Comparison of ENCODE assay signal across 1 cellular context in genomic region chr17:50977487-50978159, GRCh38.
TF ChIP-seq lines count a peak whose summit lies in the region.

No MANE protein-coding gene starts in this region.

TF ChIP-seq in SK-N-SH treated with all-trans-retinoic acid at 6 μM for 48 hours, 23 proteins besides CTCF, POLR2A, EP300 and RAD21 (continued from another document):
- TF ChIP-seq CREB5 (CRISPR knock-in tag; IDR thresholded peaks at IDR 0.05; ENCODE audit: low read depth) (no peak), ISL1 (CRISPR knock-in tag; IDR thresholded peaks at IDR 0.05) (no peak), PATZ1 (CRISPR knock-in tag; IDR thresholded peaks at IDR 0.05; ENCODE audit: borderline replicate concordance) (no peak), TSHZ2 (CRISPR knock-in tag; IDR thresholded peaks at IDR 0.05) (no peak), ZFP3 (CRISPR knock-in tag; IDR thresholded peaks at IDR 0.05) (no peak), CSRNP3 (CRISPR knock-in tag; IDR thresholded peaks at IDR 0.05) (no peak), ZC3H10 (CRISPR knock-in tag; IDR thresholded peaks at IDR 0.05) (no peak), RARB (CRISPR knock-in tag; IDR thresholded peaks at IDR 0.05) (no peak), GLIS3 (CRISPR knock-in tag; IDR thresholded peaks at IDR 0.05) (no peak)
TF ChIP-seq in SK-N-SH treated with all-trans-retinoic acid at 6 μM for 48 hours: peak in this region for 0.
